ENCODE assay signal across 16 cellular contexts in genomic region chr7:71770269-71770907, GRCh38.
"Had no signal": no experiment of that assay in that cellular context is flagged by ENCODE, and none has a peak within 500 bp of the region (broad histone marks: within the 10 kb centered on the region; RNA-seq: fewer than 3 reads in every experiment).

No MANE protein-coding gene starts in this region.

- H3K27ac ChIP-seq: esophagus squamous epithelium, heart right ventricle, neutrophil, testis, upper lobe of left lung had no signal

- ATAC-seq: heart right ventricle; naive thymus-derived CD8-positive, alpha-beta T cell; sciatic nerve; stimulated activated effector memory CD8-positive, alpha-beta T cell treated with anti-CD3 and anti-CD28 coated beads, Interleukin-12 subunit alpha, Interleukin-12 subunit beta, amount 100 ng/mL, for 72 hours had no signal

- H3K4me2 ChIP-seq: smooth muscle cell had no signal

- DNase-seq: activated CD4-positive, alpha-beta T cell treated with anti-CD3 and anti-CD28 coated beads for 1 hour; activated CD4-positive, alpha-beta T cell treated with anti-CD3 and anti-CD28 coated beads, Interleukin-2, amount 50 U/mL, for 4 hours; activated gamma-delta T cell; dermis blood vessel endothelial cell; effector memory CD4-positive, alpha-beta T cell; esophagus squamous epithelium; heart right ventricle; immature natural killer cell; naive thymus-derived CD8-positive, alpha-beta T cell; stimulated activated CD4-positive, alpha-beta T cell treated with anti-CD3 and anti-CD28 coated beads, Interleukin-4, amount 100 ng/mL, for 24 hours; testis; upper lobe of left lung had no signal

- H3K27me3 ChIP-seq: esophagus squamous epithelium, neutrophil, testis, upper lobe of left lung had no signal

- H3K36me3 ChIP-seq: esophagus squamous epithelium, heart right ventricle, neutrophil, upper lobe of left lung had no signal

- H3K4me1 ChIP-seq: esophagus squamous epithelium, heart right ventricle, upper lobe of left lung had no signal

- H3K4me3 ChIP-seq: esophagus squamous epithelium, heart right ventricle, smooth muscle cell, testis, upper lobe of left lung had no signal

- H3K9me3 ChIP-seq: esophagus squamous epithelium, neutrophil, testis, upper lobe of left lung had no signal
